Comparison of ENCODE assay signal across 9 cellular contexts in genomic region chr18:3256693-3257626, GRCh38. TPM values are rescaled to one million over a fixed set of nuclear protein-coding genes. Genes with fewer than 3 reads are reported as not detected.
DNase-seq lines count a peak whose midpoint lies in the region; ATAC-seq and TF ChIP-seq lines count a peak whose summit lies in the region.
"Had no signal": no experiment of that assay in that cellular context is flagged by ENCODE, and none has a peak within 500 bp of the region (broad histone marks: within the 10 kb centered on the region; RNA-seq: fewer than 3 reads in every experiment).

No MANE protein-coding gene starts in this region.

- no peak overlapping the region for H3K4me3 ChIP-seq in Caco-2 (ENCODE audit: low read depth, low read length)
- H3K4me3 ChIP-seq in lower leg skin (ENCODE audit: low read depth, poor library complexity, severe bottlenecking) = no peak overlapping the region

- peaks cover 79% of the 10 kb centered on the region for H3K36me3 Mint-ChIP-seq in Caco-2 (ENCODE audit: insufficient read depth, unreplicated experiment)
- H3K36me3 Mint-ChIP-seq in natural killer cell treated with Interleukin-12 subunit alpha and Interleukin-12 subunit beta and Interleukin-15 and Interleukin-18, amount 100 ng/mL, for 72 hours = peaks cover 52% of the 10 kb centered on the region

- peaks cover 73% of the 10 kb centered on the region for H3K4me1 ChIP-seq in Caco-2

- no peaks in the 10 kb centered on the region for H3K9me3 Mint-ChIP-seq in Caco-2 (ENCODE audit: unreplicated experiment)
- H3K9me3 Mint-ChIP-seq in natural killer cell treated with Interleukin-12 subunit alpha and Interleukin-12 subunit beta and Interleukin-15 and Interleukin-18, amount 100 ng/mL, for 72 hours = no peaks in the 10 kb centered on the region

- H3K27me3 Mint-ChIP-seq in Caco-2 (ENCODE audit: insufficient read depth, unreplicated experiment) = no peaks in the 10 kb centered on the region
- no peaks in the 10 kb centered on the region for H3K27me3 Mint-ChIP-seq in natural killer cell treated with Interleukin-12 subunit alpha and Interleukin-12 subunit beta and Interleukin-15 and Interleukin-18, amount 100 ng/mL, for 72 hours

- DNase-seq in Caco-2 (peak; percentile 55 to 67), LHCN-M2 (ENCODE audit: low read depth) (peak; percentile 79), dermis blood vessel endothelial cell (peak; percentile 47), COLO829 (ENCODE audit: low spot score) (no peak), middle frontal gyrus (ENCODE audit: extremely low spot score, low spot score) (no peak), amniotic stem cell (lab: John Stamatoyannopoulos, UW) (no peak), lower leg skin (ENCODE audit: low spot score in 2 of 2) (no peak)
- DNase-seq in natural killer cell treated with Interleukin-12 subunit alpha and Interleukin-12 subunit beta and Interleukin-15 and Interleukin-18, amount 100 ng/mL, for 72 hours (ENCODE audit: low spot score) = no peak
- DNase-seq: NCI-H345 had no signal

- intact Hi-C loops in Caco-2 (cut with micrococcal nuclease; ENCODE audit: unreplicated experiment) = loop anchor here (2.0 kb wide), 1 partner anchor 346 kb away; no protein-coding TSS in a partner anchor
- intact Hi-C loops in lower leg skin (cut with DNase I; ENCODE audit: low total_unique reads) = no loop called here

- no peaks in the 10 kb centered on the region for H3K9me3 ChIP-seq in Caco-2

- peaks cover 43% of the 10 kb centered on the region for H3K4me1 Mint-ChIP-seq in Caco-2 (ENCODE audit: low read depth, unreplicated experiment)
- H3K4me1 Mint-ChIP-seq in natural killer cell treated with Interleukin-12 subunit alpha and Interleukin-12 subunit beta and Interleukin-15 and Interleukin-18, amount 100 ng/mL, for 72 hours (ENCODE audit: low read depth in 2 of 2) = peaks cover 53 to 70% of the 10 kb centered on the region in 2 donors

- TF ChIP-seq CTCF in Caco-2 (IDR thresholded peaks at IDR 0.05; ENCODE audit: insufficient read depth in 1 of 2, low read depth in 1 of 2, low read length in 1 of 2, severe bottlenecking in 1 of 2, unreplicated experiment in 1 of 2) (no peak), lower leg skin (IDR thresholded peaks at IDR 0.05) (no peak)

- peak overlapping the region; percentile 85 for H3K27ac Mint-ChIP-seq in Caco-2 (ENCODE audit: unreplicated experiment)
- H3K27ac Mint-ChIP-seq in natural killer cell treated with Interleukin-12 subunit alpha and Interleukin-12 subunit beta and Interleukin-15 and Interleukin-18, amount 100 ng/mL, for 72 hours = peak overlapping the region; percentile 72 to 98

- BruUV-seq in Caco-2 (replicated peaks; lab: Mats Ljungman, UMichigan) = TSS peak; percentile 67

- ATAC-seq in natural killer cell treated with Interleukin-12 subunit alpha and Interleukin-12 subunit beta and Interleukin-15 and Interleukin-18, amount 100 ng/mL, for 72 hours = no peak

- CTCF ChIA-PET in Caco-2 (lab: Charles Lee) = interaction anchor here (1.1 kb wide), 1 partner anchor 11 kb away, joined by 3 read pairs; no protein-coding TSS in a partner anchor

- H3K4me3 Mint-ChIP-seq in Caco-2 (ENCODE audit: unreplicated experiment) = peak overlapping the region; percentile 49
- no peak overlapping the region for H3K4me3 Mint-ChIP-seq in natural killer cell treated with Interleukin-12 subunit alpha and Interleukin-12 subunit beta and Interleukin-15 and Interleukin-18, amount 100 ng/mL, for 72 hours

- WGBS in lower leg skin, 2 donors = 71 to 72% methylated on average over 5 of the region's 5 CpGs

- POLR2A ChIA-PET in Caco-2 (lab: Charles Lee) = interaction anchor here (2.9 kb wide), 1 partner anchor 9 kb away, joined by 16 read pairs; the partner anchor contains the start of gene MYL12A

- no peaks in the 10 kb centered on the region for H3K27me3 ChIP-seq in Caco-2 (replicated peaks; ENCODE audit: control insufficient read depth, insufficient read depth, low read length)

- H3K36me3 ChIP-seq in Caco-2 (ENCODE audit: control insufficient read depth, insufficient read depth, low read length) = peaks cover 2% of the 10 kb centered on the region

- TF ChIP-seq POLR2A in lower leg skin (IDR thresholded peaks at IDR 0.05) = no peak

RNA-seq across cellular contexts. Expression of gene MYL12B, which starts 5.0 kb away (rescaled TPM):
- total RNA-seq in Caco-2 (2022) (457 and 467 TPM in 2 replicates), LHCN-M2 (2014; rRNA removed) (378 and 399 TPM in 2 replicates), dermis blood vessel endothelial cell (607 and 828 TPM in 2 replicates), lower leg skin (100 to 1,000 TPM; 240 to 360 (median 286) TPM)
- polyA plus RNA-seq in LHCN-M2 (2012) = 781 TPM
- total RNA-seq in natural killer cell treated with Interleukin-12 subunit alpha and Interleukin-12 subunit beta and Interleukin-15 and Interleukin-18, amount 100 ng/mL, for 72 hours = 100 to 1,000 TPM; 192 to 310 TPM

RNA-seq across cellular contexts. Expression of gene MYL12A, which starts 9.4 kb away (rescaled TPM):
- total RNA-seq in Caco-2 (2022) (272 and 276 TPM in 2 replicates), LHCN-M2 (2014; rRNA removed) (648 and 690 TPM in 2 replicates), dermis blood vessel endothelial cell (781 and 1,396 TPM in 2 replicates), lower leg skin (100 to 1,000 TPM; 240 to 337 (median 294) TPM)
- polyA plus RNA-seq in LHCN-M2 (2012) = 931 TPM
- 100 to 1,000 TPM; 260 to 658 TPM for total RNA-seq in natural killer cell treated with Interleukin-12 subunit alpha and Interleukin-12 subunit beta and Interleukin-15 and Interleukin-18, amount 100 ng/mL, for 72 hours

RNA-seq across cellular contexts. Expression of gene MYOM1, which starts 37.2 kb away (rescaled TPM):
- 0.41 and 0.49 TPM in 2 replicates for total RNA-seq in Caco-2 (2022)
- under 0.01 and 0.06 TPM in 2 replicates for total RNA-seq in LHCN-M2 (2014; rRNA removed)
- 0.23 TPM for polyA plus RNA-seq in LHCN-M2 (2012)
- 2.2 and 2.7 TPM in 2 replicates for total RNA-seq in dermis blood vessel endothelial cell
- under 1 TPM; 0.88 to 0.98 TPM for total RNA-seq in natural killer cell treated with Interleukin-12 subunit alpha and Interleukin-12 subunit beta and Interleukin-15 and Interleukin-18, amount 100 ng/mL, for 72 hours
- total RNA-seq in lower leg skin = 1 to 10 TPM in 3 of 4 donors, under 1 TPM in 1; 0.67 to 2.1 (median 1.5) TPM

Comparison
In these comparisons a context has a peak if more than half of its experiments do, and no peak if none do; other contexts are left out.
1. DNase-seq: peak in Caco-2 (2 of 2), LHCN-M2 (single experiment) and dermis blood vessel endothelial cell (single experiment); none in natural killer cell treated with Interleukin-12 subunit alpha and Interleukin-12 subunit beta and Interleukin-15 and Interleukin-18, amount 100 ng/mL, for 72 hours (single experiment), COLO829 (single experiment), middle frontal gyrus (single experiment), amniotic stem cell (single experiment) and lower leg skin (0 of 2).